Comparison of ENCODE assay signal across 22 cellular contexts in the genomic region with DNA sequence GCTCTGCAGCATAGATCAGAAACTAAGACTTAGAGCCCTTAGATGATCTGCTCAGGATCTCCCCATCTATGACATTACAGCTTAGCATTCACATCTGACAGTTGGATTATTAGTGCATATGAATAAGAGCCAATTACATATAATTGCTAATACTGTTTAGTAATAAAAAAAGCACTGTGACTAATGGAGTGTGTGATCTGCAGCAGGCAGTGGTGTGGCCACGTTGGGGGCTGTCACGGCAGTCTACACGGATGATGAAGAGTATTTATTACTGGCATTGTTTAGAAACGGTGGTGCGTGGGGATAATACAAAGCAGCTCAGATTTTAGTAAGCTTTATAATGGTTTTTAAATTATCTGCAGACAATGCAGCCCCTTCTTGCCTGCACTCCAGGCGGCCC.
"Had no signal": no experiment of that assay in that cellular context is flagged by ENCODE, and none has a peak within 500 bp of the region (broad histone marks: within the 10 kb centered on the region; RNA-seq: fewer than 3 reads in every experiment).

No MANE protein-coding gene starts in this region.

- H3K4me1 ChIP-seq: pancreas, right lobe of liver, stomach had no signal

- H3K4me3 ChIP-seq: pancreas, right lobe of liver, stomach, upper lobe of left lung had no signal

- FAIRE-seq: astrocyte, bronchial epithelial cell, pancreas, small intestine had no signal

- H3K36me3 ChIP-seq: pancreas, right lobe of liver, stomach, upper lobe of left lung had no signal

- ATAC-seq: naive thymus-derived CD4-positive, alpha-beta T cell; pancreas; right lobe of liver; stimulated activated effector memory CD8-positive, alpha-beta T cell treated with anti-CD3 and anti-CD28 coated beads, Interleukin-12 subunit alpha, Interleukin-12 subunit beta, amount 100 ng/mL, for 72 hours had no signal

- DNase-seq: activated CD4-positive, alpha-beta T cell treated with anti-CD3 and anti-CD28 coated beads, Interleukin-2, amount 10 ng/mL, durations not matched to agents 7 days and 5 days; activated CD8-positive, alpha-beta memory T cell treated with anti-CD3 and anti-CD28 coated beads, Interleukin-2, amount 50 U/mL, for 48 hours; activated effector memory CD4-positive, alpha-beta T cell treated with anti-CD3 and anti-CD28 coated beads, Interleukin-2, amount 50 U/mL, for 16 hours; activated naive CD4-positive, alpha-beta T cell treated with anti-CD3 and anti-CD28 coated beads, Interleukin-2, amount 50 U/mL, for 16 hours; activated T-cell treated with anti-CD3 and anti-CD28 coated beads, Interleukin-2, amount 50 U/mL, for 48 hours; cerebellar nuclear complex; cortex of kidney; effector CD4-positive, alpha-beta T cell; immature natural killer cell; kidney glomerular epithelial cell; mesendoderm; naive thymus-derived CD4-positive, alpha-beta T cell; pancreas; right lobe of liver; small intestine; stimulated activated CD4-positive, alpha-beta T cell treated with anti-CD3 and anti-CD28 coated beads, Interleukin-4, amount 100 ng/mL, for 1 hour; stomach had no signal

- H3K36me3 Mint-ChIP-seq: stimulated activated effector memory CD8-positive, alpha-beta T cell treated with anti-CD3 and anti-CD28 coated beads, Interleukin-12 subunit alpha, Interleukin-12 subunit beta, amount 100 ng/mL, for 72 hours had no signal

- H3K27me3 ChIP-seq: right lobe of liver, stomach, upper lobe of left lung had no signal

- H3K9me3 ChIP-seq: pancreas had no signal

- H3K27ac Mint-ChIP-seq: activated CD4-positive, alpha-beta T cell treated with anti-CD3 and anti-CD28 coated beads, Interleukin-2, amount 10 ng/mL, durations not matched to agents 7 days and 5 days; immature natural killer cell; naive thymus-derived CD4-positive, alpha-beta T cell; stimulated activated effector memory CD8-positive, alpha-beta T cell treated with anti-CD3 and anti-CD28 coated beads, Interleukin-12 subunit alpha, Interleukin-12 subunit beta, amount 100 ng/mL, for 72 hours; T-helper 1 cell treated with Interleukin-12 subunit alpha and Interleukin-12 subunit beta and Interleukin-4 antibody, amounts not matched to agents 30 μg/mL and 1 μg/mL, for 36 hours had no signal

- H3K27ac ChIP-seq: pancreas, right lobe of liver, stomach, upper lobe of left lung had no signal

- H3K4me1 Mint-ChIP-seq: activated CD4-positive, alpha-beta T cell treated with anti-CD3 and anti-CD28 coated beads, Interleukin-2, amount 10 ng/mL, durations not matched to agents 7 days and 5 days; immature natural killer cell; stimulated activated effector memory CD8-positive, alpha-beta T cell treated with anti-CD3 and anti-CD28 coated beads, Interleukin-12 subunit alpha, Interleukin-12 subunit beta, amount 100 ng/mL, for 72 hours had no signal

- H3K4me3 Mint-ChIP-seq: activated CD4-positive, alpha-beta T cell treated with anti-CD3 and anti-CD28 coated beads, Interleukin-2, amount 10 ng/mL, durations not matched to agents 7 days and 5 days; immature natural killer cell; naive thymus-derived CD4-positive, alpha-beta T cell; stimulated activated effector memory CD8-positive, alpha-beta T cell treated with anti-CD3 and anti-CD28 coated beads, Interleukin-12 subunit alpha, Interleukin-12 subunit beta, amount 100 ng/mL, for 72 hours; T-helper 1 cell treated with Interleukin-12 subunit alpha and Interleukin-12 subunit beta and Interleukin-4 antibody, amounts not matched to agents 30 μg/mL and 1 μg/mL, for 36 hours had no signal
